17 cellular contexts compared by ENCODE assay signal in the genomic region with DNA sequence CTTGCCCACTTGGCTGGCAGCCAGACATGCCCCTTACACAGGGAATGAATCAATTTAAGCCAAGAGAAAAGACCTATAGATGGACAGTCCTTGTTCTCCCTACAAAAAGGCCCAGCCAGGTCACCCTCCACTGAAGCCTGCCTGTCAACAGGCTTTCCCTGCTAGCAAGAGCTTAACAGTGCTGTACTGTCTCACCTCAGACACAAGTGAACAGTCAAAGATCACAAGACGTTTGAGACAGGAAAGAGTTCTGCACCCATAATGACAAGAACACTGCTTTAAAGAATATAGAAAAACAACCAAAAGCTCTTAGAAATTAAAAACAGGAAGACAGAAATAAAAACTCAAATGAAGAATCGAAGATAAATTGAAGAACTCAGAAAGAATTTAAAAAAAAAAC. TPM values are rescaled to one million over a fixed set of nuclear protein-coding genes. Genes with fewer than 3 reads are reported as not detected.
A peak's percentile ranks its signal among the peaks of the same experiment; 100 is the strongest.
DNase-seq lines count a peak whose midpoint lies in the region; ATAC-seq lines count a peak whose summit lies in the region.
"Had no signal": no experiment of that assay in that cellular context is flagged by ENCODE, and none has a peak within 500 bp of the region (broad histone marks: within the 10 kb centered on the region; RNA-seq: fewer than 3 reads in every experiment).

No MANE protein-coding gene starts in this region.

- no peaks in the 10 kb centered on the region for H3K36me3 ChIP-seq in CD4-positive, CD25-positive, alpha-beta regulatory T cell (ENCODE audit: control insufficient read depth, insufficient read depth, low read length)
- no peaks in the 10 kb centered on the region for H3K36me3 ChIP-seq in naive thymus-derived CD4-positive, alpha-beta T cell (ENCODE audit: control insufficient read depth in 2 of 3, insufficient read depth in 3 of 3, low read length in 3 of 3)
- H3K36me3 ChIP-seq in MG63 = no peaks in the 10 kb centered on the region
- H3K36me3 ChIP-seq: BLaER1 had no signal

- H3K9me3 Mint-ChIP-seq in activated T-cell treated with anti-CD3 and anti-CD28 coated beads, Interleukin-2, amount 50 U/mL, for 72 hours = no peaks in the 10 kb centered on the region
- H3K9me3 Mint-ChIP-seq in CD4-positive, CD25-positive, alpha-beta regulatory T cell = peaks cover 0 to 5% (median 0%) of the 10 kb centered on the region in 7 donors
- peaks cover 0 to 5% (median 0%) of the 10 kb centered on the region in 11 donors for H3K9me3 Mint-ChIP-seq in naive thymus-derived CD4-positive, alpha-beta T cell

- DNase-seq in activated T-cell treated with anti-CD3 and anti-CD28 coated beads, Interleukin-2, amount 50 U/mL, for 1 hour = peak; percentile 22
- no peak for DNase-seq in activated T-cell treated with anti-CD3 and anti-CD28 coated beads, Interleukin-2, amount 50 U/mL, for 72 hours
- DNase-seq in CD4-positive, CD25-positive, alpha-beta regulatory T cell = peak in 2 of 3 donors; percentile 50 to 75
- DNase-seq in MV-4-11 (lab: John Stamatoyannopoulos, UW) (peak; percentile 7), MG63 (no peak)
- peak in 7 of 9 donors; percentile 21 to 71 (median 57) for DNase-seq in naive thymus-derived CD4-positive, alpha-beta T cell
- DNase-seq: 8988T, AML-193, COR-L47, DMS153, DMS79 treated with DMSO at 0.1 percent for 48 hours, EL, GOT3, H9 had no signal

- POLR2A ChIA-PET in naive thymus-derived CD4-positive, alpha-beta T cell (lab: Charles Lee) = no interaction called here

- H3K4me3 Mint-ChIP-seq in activated T-cell treated with anti-CD3 and anti-CD28 coated beads, Interleukin-2, amount 50 U/mL, for 72 hours = peak overlapping the region in 1 of 2 donors; percentile 19
- H3K4me3 Mint-ChIP-seq in CD4-positive, CD25-positive, alpha-beta regulatory T cell = peak overlapping the region; percentile 18 to 92 (median 50)
- peak overlapping the region in 9 of 10 donors; percentile 38 to 82 (median 62) for H3K4me3 Mint-ChIP-seq in naive thymus-derived CD4-positive, alpha-beta T cell
- H3K4me3 Mint-ChIP-seq: H9 had no signal

- H3K27ac Mint-ChIP-seq in activated T-cell treated with anti-CD3 and anti-CD28 coated beads, Interleukin-2, amount 50 U/mL, for 72 hours = no peak overlapping the region
- H3K27ac Mint-ChIP-seq in CD4-positive, CD25-positive, alpha-beta regulatory T cell = peak overlapping the region; percentile 81 to 94 (median 86)
- H3K27ac Mint-ChIP-seq in naive thymus-derived CD4-positive, alpha-beta T cell = peak overlapping the region in 8 of 9 donors; percentile 85 to 98 (median 94)
- H3K27ac Mint-ChIP-seq: H9 had no signal

- ATAC-seq in activated T-cell treated with anti-CD3 and anti-CD28 coated beads, Interleukin-2, amount 50 U/mL, for 72 hours (replicated peaks in 1 of 2) = no peak
- ATAC-seq in CD4-positive, CD25-positive, alpha-beta regulatory T cell (ENCODE audit: low read depth in 2 of 2) = peak; percentile 64 to 73
- ATAC-seq in naive thymus-derived CD4-positive, alpha-beta T cell = peak; percentile 62
- ATAC-seq in GM21381 (IDR thresholded peaks at IDR 0.05; ENCODE audit: unreplicated experiment) = no peak

- H3K4me3 ChIP-seq in CD4-positive, CD25-positive, alpha-beta regulatory T cell (ENCODE audit: low read depth, low read length) = peak overlapping the region; percentile 41
- no peak overlapping the region for H3K4me3 ChIP-seq in naive thymus-derived CD4-positive, alpha-beta T cell (ENCODE audit: low read length)
- H3K4me3 ChIP-seq in MG63 = no peak overlapping the region
- H3K4me3 ChIP-seq: BLaER1 had no signal

- no peaks in the 10 kb centered on the region for H3K9me3 ChIP-seq in CD4-positive, CD25-positive, alpha-beta regulatory T cell (ENCODE audit: control insufficient read depth in 2 of 2, low read length in 2 of 2)
- no peaks in the 10 kb centered on the region for H3K9me3 ChIP-seq in naive thymus-derived CD4-positive, alpha-beta T cell (ENCODE audit: control insufficient read depth in 2 of 3, low read length in 3 of 3)
- no peaks in the 10 kb centered on the region for H3K9me3 ChIP-seq in MG63

- CTCF ChIA-PET in naive thymus-derived CD4-positive, alpha-beta T cell (lab: Charles Lee) = interaction anchor here (1.0 kb wide), 1 partner anchor 31 kb away, joined by 3 read pairs; no protein-coding TSS in a partner anchor

- no peaks in the 10 kb centered on the region for H3K36me3 Mint-ChIP-seq in activated T-cell treated with anti-CD3 and anti-CD28 coated beads, Interleukin-2, amount 50 U/mL, for 72 hours (ENCODE audit: insufficient read depth in 2 of 2)
- H3K36me3 Mint-ChIP-seq in CD4-positive, CD25-positive, alpha-beta regulatory T cell = peaks cover 5% of the 10 kb centered on the region
- H3K36me3 Mint-ChIP-seq in naive thymus-derived CD4-positive, alpha-beta T cell = peaks cover 0 to 5% (median 0%) of the 10 kb centered on the region in 5 donors

- peaks cover 24% of the 10 kb centered on the region for H3K27me3 Mint-ChIP-seq in activated T-cell treated with anti-CD3 and anti-CD28 coated beads, Interleukin-2, amount 50 U/mL, for 72 hours (ENCODE audit: low read depth)
- peaks cover 37% of the 10 kb centered on the region for H3K27me3 Mint-ChIP-seq in CD4-positive, CD25-positive, alpha-beta regulatory T cell
- H3K27me3 Mint-ChIP-seq in naive thymus-derived CD4-positive, alpha-beta T cell = peaks cover 0 to 49% (median 0%) of the 10 kb centered on the region in 5 donors

- peak overlapping the region; percentile 60 for H3K27ac ChIP-seq in CD4-positive, CD25-positive, alpha-beta regulatory T cell (ENCODE audit: insufficient read depth, low read length, poor library complexity, severe bottlenecking)
- H3K27ac ChIP-seq in naive thymus-derived CD4-positive, alpha-beta T cell (ENCODE audit: low read depth, low read length) = peak overlapping the region; percentile 69
- H3K27ac ChIP-seq: BLaER1 had no signal

- intact Hi-C loops in naive thymus-derived CD4-positive, alpha-beta T cell (cut with micrococcal nuclease) = loop anchor here in 1 of 2 donors (10.0 kb wide), 1 partner anchor 290 kb away; a partner anchor contains a TSS

- peaks cover 11% of the 10 kb centered on the region for H3K4me1 ChIP-seq in CD4-positive, CD25-positive, alpha-beta regulatory T cell (ENCODE audit: control insufficient read depth, insufficient read depth, low read length, poor library complexity, severe bottlenecking)
- peaks cover 0 to 25% of the 10 kb centered on the region in 2 donors for H3K4me1 ChIP-seq in naive thymus-derived CD4-positive, alpha-beta T cell (ENCODE audit: control insufficient read depth in 2 of 2, insufficient read depth in 2 of 2, low read length in 2 of 2)

- H3K4me1 Mint-ChIP-seq in activated T-cell treated with anti-CD3 and anti-CD28 coated beads, Interleukin-2, amount 50 U/mL, for 72 hours (ENCODE audit: low read depth) = peaks cover 11% of the 10 kb centered on the region
- H3K4me1 Mint-ChIP-seq in CD4-positive, CD25-positive, alpha-beta regulatory T cell = peaks cover 5 to 64% (median 24%) of the 10 kb centered on the region in 4 donors
- H3K4me1 Mint-ChIP-seq in naive thymus-derived CD4-positive, alpha-beta T cell = peaks cover 8 to 70% (median 57%) of the 10 kb centered on the region in 7 donors

- H3K27me3 ChIP-seq in CD4-positive, CD25-positive, alpha-beta regulatory T cell (ENCODE audit: control insufficient read depth, insufficient read depth, low read length) = peaks cover 10% of the 10 kb centered on the region
- H3K27me3 ChIP-seq in naive thymus-derived CD4-positive, alpha-beta T cell (ENCODE audit: control insufficient read depth in 2 of 2, insufficient read depth in 2 of 2, low read length in 2 of 2) = no peaks in the 10 kb centered on the region
- no peaks in the 10 kb centered on the region for H3K27me3 ChIP-seq in MG63

RNA-seq across cellular contexts. Expression of a gene that starts 4.6 kb away (rescaled TPM):
- total RNA-seq in activated T-cell treated with anti-CD3 and anti-CD28 coated beads, Interleukin-2, amount 50 U/mL, for 72 hours = under 1 TPM in 1 of 2 donors, not detected in 1; 0.37 TPM
- 2.1 TPM for total RNA-seq in CD4-positive, CD25-positive, alpha-beta regulatory T cell
- 10 to 100 TPM in 2 of 4 donors, 1 to 10 TPM in 2; 5.7 to 17.3 (median 10.3) TPM for polyA plus RNA-seq in CD4-positive, CD25-positive, alpha-beta regulatory T cell
- 10 to 100 TPM in 1 of 5 experiments, 1 to 10 TPM in 3, not detected in 1; 6.4 to 11.1 (median 8.4) TPM for total RNA-seq in naive thymus-derived CD4-positive, alpha-beta T cell
- 10 to 100 TPM in 1 of 2 donors, 1 to 10 TPM in 1; 8.4 to 14.0 TPM for polyA plus RNA-seq in naive thymus-derived CD4-positive, alpha-beta T cell
- total RNA-seq in MG63 (2014; rRNA removed; shearing (Covaris generic); ENCODE audit: low replicate concordance) = 0.59 TPM in 1 of 2 replicates, not detected in the other
- total RNA-seq: HT-29 had no signal

RNA-seq across cellular contexts. Expression of a gene that starts 33.7 kb away (rescaled TPM):
- not detected for total RNA-seq in activated T-cell treated with anti-CD3 and anti-CD28 coated beads, Interleukin-2, amount 50 U/mL, for 72 hours
- not detected for total RNA-seq in CD4-positive, CD25-positive, alpha-beta regulatory T cell
- polyA plus RNA-seq in CD4-positive, CD25-positive, alpha-beta regulatory T cell = not detected
- not detected for total RNA-seq in naive thymus-derived CD4-positive, alpha-beta T cell
- not detected for polyA plus RNA-seq in naive thymus-derived CD4-positive, alpha-beta T cell
- total RNA-seq in MG63 (2014; rRNA removed; shearing (Covaris generic); ENCODE audit: low replicate concordance) = 0.52 TPM in 1 of 2 replicates, not detected in the other
- total RNA-seq: HT-29 had no signal

Comparison
In these comparisons a context has a peak if more than half of its experiments do, and no peak if none do; other contexts are left out.
1. DNase-seq: peak in activated T-cell treated with anti-CD3 and anti-CD28 coated beads, Interleukin-2, amount 50 U/mL, for 1 hour (single experiment), CD4-positive, CD25-positive, alpha-beta regulatory T cell (2 of 3), MV-4-11 (single experiment) and naive thymus-derived CD4-positive, alpha-beta T cell (7 of 9); none in activated T-cell treated with anti-CD3 and anti-CD28 coated beads, Interleukin-2, amount 50 U/mL, for 72 hours (0 of 2) and MG63 (single experiment).
2. ATAC-seq: peak in CD4-positive, CD25-positive, alpha-beta regulatory T cell (2 of 2) and naive thymus-derived CD4-positive, alpha-beta T cell (single experiment); none in activated T-cell treated with anti-CD3 and anti-CD28 coated beads, Interleukin-2, amount 50 U/mL, for 72 hours (0 of 2) and GM21381 (single experiment).